9 cellular contexts compared by ENCODE assay signal in the genomic region with DNA sequence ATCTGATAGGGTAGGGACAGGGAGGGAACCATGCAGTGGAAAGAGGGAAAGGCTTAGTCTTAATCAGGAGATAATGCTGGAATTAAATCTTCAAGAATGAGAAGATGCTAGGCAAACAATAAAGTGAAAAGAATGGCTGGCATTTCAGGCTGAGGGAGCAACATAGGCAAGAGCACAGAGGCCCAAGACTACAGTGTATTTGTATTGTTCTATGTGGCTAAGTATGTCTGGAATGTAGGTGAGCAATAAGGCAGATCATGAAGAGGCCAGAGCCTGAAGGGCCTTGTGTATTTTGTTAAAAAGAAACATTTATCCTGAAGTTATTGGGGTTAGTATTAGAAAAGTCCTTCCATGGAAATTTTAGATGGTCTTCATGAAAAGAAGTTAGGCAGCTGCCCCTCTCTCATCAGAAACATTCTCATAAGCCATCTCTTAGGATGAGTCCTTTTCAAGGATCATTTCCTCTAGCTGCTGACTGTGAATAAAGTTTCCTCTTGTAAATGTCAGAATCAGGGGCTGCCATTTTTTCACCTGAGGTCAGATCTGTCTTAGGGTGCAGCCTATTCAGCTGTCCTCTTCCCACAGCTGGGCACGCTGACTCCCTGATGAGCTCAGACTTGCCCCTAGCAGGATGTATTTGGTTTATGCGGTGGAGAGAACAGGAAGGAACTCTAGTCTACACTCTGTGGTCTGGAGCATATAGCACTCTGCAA. TPM values are rescaled to one million over a fixed set of nuclear protein-coding genes. Genes with fewer than 3 reads are reported as not detected.
DNase-seq lines count a peak whose midpoint lies in the region; ATAC-seq and TF ChIP-seq lines count a peak whose summit lies in the region.
"Had no signal": no experiment of that assay in that cellular context is flagged by ENCODE, and none has a peak within 500 bp of the region (broad histone marks: within the 10 kb centered on the region; RNA-seq: fewer than 3 reads in every experiment).

No MANE protein-coding gene starts in this region.

- H3K4me2 ChIP-seq in neural progenitor cell = peak overlapping the region; percentile 33
- H3K4me2 ChIP-seq: KMS-11 had no signal

- peak; percentile 54 for DNase-seq in Caki2 (ENCODE audit: low read depth)
- DNase-seq in activated CD4-positive, alpha-beta T cell treated with anti-CD3 and anti-CD28 coated beads for 4 hours = peak; percentile 29 to 32
- DNase-seq in endodermal cell = peak; percentile 51
- peak; percentile 70 for DNase-seq in neural progenitor cell (ENCODE audit: low spot score)
- DNase-seq in NCI-H146 treated with DMSO at 0.1 percent for 48 hours (lab: John Stamatoyannopoulos, UW; ENCODE audit: unreplicated experiment) = no peak
- DNase-seq in G401 (ENCODE audit: low spot score) = no peak

- H3K4me3 ChIP-seq in endodermal cell (ENCODE audit: low read length) = no peak overlapping the region
- H3K4me3 ChIP-seq in neural progenitor cell = no peak overlapping the region

- H3K4me3 Mint-ChIP-seq in endodermal cell = no peak overlapping the region
- H3K4me3 Mint-ChIP-seq in neural progenitor cell = no peak overlapping the region

- H3K36me3 Mint-ChIP-seq in endodermal cell (ENCODE audit: low read depth) (peaks cover 2% of the 10 kb centered on the region), neural progenitor cell (peaks cover 5% of the 10 kb centered on the region)

- H3K27me3 ChIP-seq in endodermal cell (ENCODE audit: control insufficient read depth, insufficient read depth, low read length, poor library complexity, severe bottlenecking) (no peaks in the 10 kb centered on the region), neural progenitor cell (no peaks in the 10 kb centered on the region)

- H3K4me1 ChIP-seq in endodermal cell (ENCODE audit: control insufficient read depth, insufficient read depth, low read length) (no peaks in the 10 kb centered on the region), neural progenitor cell (peaks cover 16% of the 10 kb centered on the region)

- no peak overlapping the region for H2AFZ ChIP-seq in neural progenitor cell (replicated peaks)

- no peaks in the 10 kb centered on the region for H3K27me3 Mint-ChIP-seq in endodermal cell (ENCODE audit: insufficient read depth)
- H3K27me3 Mint-ChIP-seq in neural progenitor cell (ENCODE audit: insufficient read depth, low read depth) = no peaks in the 10 kb centered on the region

- H3K9me3 Mint-ChIP-seq in endodermal cell (peaks cover 2% of the 10 kb centered on the region), neural progenitor cell (peaks cover 5% of the 10 kb centered on the region)

- H3K4me1 Mint-ChIP-seq in endodermal cell (peaks cover 7% of the 10 kb centered on the region), neural progenitor cell (peaks cover 3% of the 10 kb centered on the region)

- in situ Hi-C loops in Caki2 (cut with HindIII; ENCODE audit: low pct_unique_long_range_greater_than_20kb, low sequenced_read_pairs) (no loop called here), G401 (cut with HindIII; ENCODE audit: low sequenced_read_pairs) (no loop called here)

- H3K9me3 ChIP-seq in endodermal cell (ENCODE audit: control insufficient read depth, low read length) (peaks cover 11% of the 10 kb centered on the region), neural progenitor cell (ENCODE audit: low read depth) (no peaks in the 10 kb centered on the region)

- H3K27ac ChIP-seq in endodermal cell (ENCODE audit: low read depth, low read length) (peak overlapping the region; percentile 28), neural progenitor cell (peak overlapping the region; percentile 68)
- H3K27ac ChIP-seq: KMS-11 had no signal

- peak overlapping the region; percentile 73 for H3K27ac Mint-ChIP-seq in endodermal cell
- no peak overlapping the region for H3K27ac Mint-ChIP-seq in neural progenitor cell

- H3K36me3 ChIP-seq in endodermal cell (ENCODE audit: control insufficient read depth, insufficient read depth, low read length) (no peaks in the 10 kb centered on the region), neural progenitor cell (no peaks in the 10 kb centered on the region)

- no peak for TF ChIP-seq CTCF in endodermal cell (conservative IDR thresholded peaks at IDR 0.05)
- no peak for TF ChIP-seq CTCF in neural progenitor cell (IDR thresholded peaks at IDR 0.05)

- 85 to 86% methylated on average over 2 of the region's 2 CpGs for WGBS in endodermal cell (ENCODE audit: insufficient coverage in 1 of 2, insufficient read length in 1 of 2), 2 experiments

- H3F3A ChIP-seq in neural progenitor cell (ENCODE audit: low read depth) = peaks cover 3% of the 10 kb centered on the region

- ATAC-seq in GM21390 (IDR thresholded peaks at IDR 0.05; ENCODE audit: unreplicated experiment) (peak; percentile 99), HG03575 (IDR thresholded peaks at IDR 0.05; ENCODE audit: extremely low read depth, insufficient number of reproducible peaks, low FRiP score, unreplicated experiment) (peak; percentile 100)

- H4K20me1 ChIP-seq in neural progenitor cell (ENCODE audit: low read depth) = no peaks in the 10 kb centered on the region

- H3K79me2 ChIP-seq in neural progenitor cell (ENCODE audit: low read depth) = no peaks in the 10 kb centered on the region

- H3K9ac ChIP-seq in endodermal cell (ENCODE audit: extremely low read depth, low read length, poor library complexity, severe bottlenecking) = no peak overlapping the region
- no peak overlapping the region for H3K9ac ChIP-seq in neural progenitor cell
- H3K9ac ChIP-seq: KMS-11 had no signal

RNA-seq across cellular contexts. Expression of gene ATP10D, which starts 46.3 kb away (rescaled TPM):
- total RNA-seq in Caki2 (2014; rRNA removed; shearing (Covaris generic); ENCODE audit: low replicate concordance) = 6.8 and 7.6 TPM in 2 replicates
- total RNA-seq in endodermal cell (1 to 10 TPM in 1 of 2 donors, under 1 TPM in 1; 0.27 to 1.1 TPM), neural progenitor cell (ENCODE audit: low replicate concordance) (5.2 and 8.1 TPM in 2 replicates)
- polyA plus RNA-seq in endodermal cell (2013, experiment 1 of 2) = 3.8 TPM
- polyA plus RNA-seq in endodermal cell (2013, experiment 2 of 2) = 5.6 TPM
- total RNA-seq in G401 (2014; rRNA removed; shearing (Covaris generic)) = 0.43 and 0.54 TPM in 2 replicates

Comparison
In these comparisons a context has a peak if more than half of its experiments do, and no peak if none do; other contexts are left out.
1. DNase-seq: peak in Caki2 (single experiment), activated CD4-positive, alpha-beta T cell treated with anti-CD3 and anti-CD28 coated beads for 4 hours (2 of 2), endodermal cell (single experiment) and neural progenitor cell (single experiment); none in NCI-H146 treated with DMSO at 0.1 percent for 48 hours (single experiment) and G401 (single experiment).